In the genomic region with DNA sequence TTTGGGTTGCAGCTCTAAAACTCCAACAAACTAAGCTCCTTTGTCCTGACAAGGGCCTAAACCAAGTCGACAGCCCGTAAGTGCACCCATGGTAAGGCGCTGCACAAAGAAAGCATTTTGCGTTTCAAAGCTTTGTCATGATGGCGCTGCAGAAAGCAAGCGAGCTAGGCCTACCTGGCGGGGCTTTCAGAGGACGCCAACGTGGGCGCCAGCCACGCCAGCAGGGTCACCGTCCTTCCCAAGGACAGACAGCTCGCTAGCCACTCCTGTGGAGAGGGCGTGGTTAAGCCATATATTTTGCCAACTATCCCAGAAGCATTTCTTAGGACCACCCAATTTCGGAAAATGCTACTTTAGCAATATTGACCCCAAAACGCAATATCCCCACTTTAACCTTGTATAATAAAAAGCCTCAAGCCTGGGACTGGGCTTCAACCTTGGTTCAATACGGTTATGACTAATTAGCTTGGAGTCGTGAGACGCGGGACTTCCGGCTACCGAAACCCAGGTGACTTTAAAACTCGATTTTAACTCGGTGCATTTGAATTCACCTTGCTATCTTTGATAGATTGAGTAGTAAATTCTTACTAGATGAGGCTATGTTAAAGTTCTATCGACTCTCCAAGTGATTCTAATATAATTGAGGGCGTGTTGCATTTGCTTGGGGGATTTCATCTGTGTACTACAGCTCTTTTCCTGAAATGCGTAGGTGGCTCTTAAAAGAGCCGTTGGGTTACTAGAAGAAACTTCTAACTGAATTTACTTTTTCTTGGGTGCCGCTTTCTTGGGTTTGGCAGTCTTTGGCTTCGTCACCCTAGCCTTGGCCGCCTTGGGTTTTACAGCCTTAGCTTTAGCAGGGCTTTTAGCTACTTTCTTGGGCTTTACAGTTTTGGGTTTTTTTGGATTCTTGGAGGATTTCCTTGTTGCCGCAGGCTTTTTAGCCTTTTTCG, we compare ENCODE assay signal across 10 cellular contexts. TPM values are rescaled to one million over a fixed set of nuclear protein-coding genes. Genes with fewer than 3 reads are reported as not detected.
DNase-seq lines count a peak whose midpoint lies in the region; ATAC-seq and TF ChIP-seq lines count a peak whose summit lies in the region.
"Had no signal": no experiment of that assay in that cellular context is flagged by ENCODE, and none has a peak within 500 bp of the region (broad histone marks: within the 10 kb centered on the region; RNA-seq: fewer than 3 reads in every experiment).

No MANE protein-coding gene starts in this region.

- no peaks in the 10 kb centered on the region for H3K27me3 ChIP-seq in mesendoderm (ENCODE audit: insufficient read depth, low read length, poor library complexity)
- no peaks in the 10 kb centered on the region for H3K27me3 ChIP-seq in upper lobe of left lung
- H3K27me3 ChIP-seq: BE2C, cardiac muscle cell had no signal

- no peak overlapping the region for H2BK15ac ChIP-seq in mesendoderm (replicated peaks; ENCODE audit: low read depth)

- H3K56ac ChIP-seq in mesendoderm (ENCODE audit: low read length), result peak overlapping the region; percentile 78

- H2AK5ac ChIP-seq in mesendoderm (ENCODE audit: low read length), result no peak overlapping the region

- H3K79me2 ChIP-seq in mesendoderm (ENCODE audit: control insufficient read depth, insufficient read depth, low read length), result no peaks in the 10 kb centered on the region

- peaks cover 0 to 1% of the 10 kb centered on the region in 2 donors for H3K36me3 Mint-ChIP-seq in activated T-cell treated with anti-CD3 and anti-CD28 coated beads, Interleukin-2, amount 50 U/mL, for 72 hours (ENCODE audit: insufficient read depth in 2 of 2)

- peak overlapping the region; percentile 15 for H2BK120ac ChIP-seq in mesendoderm (ENCODE audit: low read depth, low read length)

- H4K5ac ChIP-seq in mesendoderm (ENCODE audit: low read length), result no peak overlapping the region

- peak overlapping the region; percentile 96 for H4K8ac ChIP-seq in mesendoderm (ENCODE audit: low read depth, low read length)

- DNase-seq in activated T-cell treated with anti-CD3 and anti-CD28 coated beads, Interleukin-2, amount 50 U/mL, for 72 hours, result no peak
- DNase-seq in activated T-cell treated with anti-CD3 and anti-CD28 coated beads for 4 hours (no peak), dedifferentiated amniotic fluid mesenchymal stem cell (ENCODE audit: extremely low spot score) (peak; percentile 30), mesendoderm (peak; percentile 87), upper lobe of left lung (peak in 1 of 2 donors; percentile 85), hepatic stellate cell (ENCODE audit: low spot score) (no peak), DMS 273 treated with DMSO at 0.1 percent for 48 hours (lab: John Stamatoyannopoulos, UW) (no peak)
- DNase-seq: BE2C had no signal

- H3K27ac ChIP-seq in mesendoderm (ENCODE audit: low read depth, low read length) (peak overlapping the region; percentile 95), upper lobe of left lung (peak overlapping the region in 2 of 4 donors; percentile 3 to 68)
- H3K27ac ChIP-seq: cardiac muscle cell had no signal

- H3K4ac ChIP-seq in mesendoderm (ENCODE audit: low read depth, low read length), result peak overlapping the region; percentile 88

- no peak for TF ChIP-seq EP300 in upper lobe of left lung (IDR thresholded peaks at IDR 0.05)

- H3K4me1 ChIP-seq in mesendoderm (ENCODE audit: control insufficient read depth, low read depth, low read length) (peaks cover 2% of the 10 kb centered on the region), upper lobe of left lung (peaks cover 0 to 11% (median 4%) of the 10 kb centered on the region in 4 donors)

- H3K27ac Mint-ChIP-seq in activated T-cell treated with anti-CD3 and anti-CD28 coated beads, Interleukin-2, amount 50 U/mL, for 72 hours, result peak overlapping the region; percentile 93

- peak overlapping the region; percentile 47 for H3K4me2 ChIP-seq in mesendoderm (ENCODE audit: low read length)

- peak overlapping the region; percentile 91 to 95 for H3K4me3 Mint-ChIP-seq in activated T-cell treated with anti-CD3 and anti-CD28 coated beads, Interleukin-2, amount 50 U/mL, for 72 hours

- H3K18ac ChIP-seq in mesendoderm (ENCODE audit: low read length), result peak overlapping the region; percentile 98

- H3K9ac ChIP-seq in mesendoderm (ENCODE audit: low read length), result peak overlapping the region; percentile 88

- no peak overlapping the region for H3K23ac ChIP-seq in mesendoderm (ENCODE audit: low read length)

- peaks cover 35% of the 10 kb centered on the region for H3K4me1 Mint-ChIP-seq in activated T-cell treated with anti-CD3 and anti-CD28 coated beads, Interleukin-2, amount 50 U/mL, for 72 hours (ENCODE audit: low read depth)

- no CpG with 5 or more reads among the region's 33 CpGs for WGBS in mesendoderm (ENCODE audit: extremely low coverage, insufficient coverage, low lambda C conversion rate)
- WGBS in upper lobe of left lung, 2 donors, result 66 to 69% methylated on average over 27 to 33 of the region's 33 CpGs

- no peaks in the 10 kb centered on the region for H3K9me3 ChIP-seq in upper lobe of left lung
- H3K9me3 ChIP-seq: BE2C had no signal

- H3K4me3 ChIP-seq in mesendoderm (ENCODE audit: low read length) (peak overlapping the region; percentile 64), upper lobe of left lung (peak overlapping the region in 3 of 4 donors; percentile 28 to 44 (median 38))
- H3K4me3 ChIP-seq: cardiac muscle cell had no signal

- no peak for TF ChIP-seq CTCF in upper lobe of left lung (IDR thresholded peaks at IDR 0.05)

- ATAC-seq in activated T-cell treated with anti-CD3 and anti-CD28 coated beads, Interleukin-2, amount 50 U/mL, for 72 hours (replicated peaks in 1 of 2), result no peak
- no peak for ATAC-seq in upper lobe of left lung (ENCODE audit: low FRiP score in 2 of 2)
- ATAC-seq in HG03432 (IDR thresholded peaks at IDR 0.05; ENCODE audit: unreplicated experiment), result no peak

- no peak overlapping the region for H2BK5ac ChIP-seq in mesendoderm (ENCODE audit: low read length)

- H3K36me3 ChIP-seq in mesendoderm (ENCODE audit: control insufficient read depth, insufficient read depth, low read length) (no peaks in the 10 kb centered on the region), upper lobe of left lung (no peaks in the 10 kb centered on the region)
- H3K36me3 ChIP-seq: BE2C, cardiac muscle cell had no signal

- H3K79me1 ChIP-seq in mesendoderm (ENCODE audit: low read length), result no peaks in the 10 kb centered on the region

- no peaks in the 10 kb centered on the region for H3K27me3 Mint-ChIP-seq in activated T-cell treated with anti-CD3 and anti-CD28 coated beads, Interleukin-2, amount 50 U/mL, for 72 hours (ENCODE audit: low read depth)

- TF ChIP-seq POLR2A in upper lobe of left lung (IDR thresholded peaks at IDR 0.05), result no peak

- H3K9me3 Mint-ChIP-seq in activated T-cell treated with anti-CD3 and anti-CD28 coated beads, Interleukin-2, amount 50 U/mL, for 72 hours, result no peaks in the 10 kb centered on the region

RNA-seq across cellular contexts. Expression of gene TRIM38, which starts 54.0 kb away (rescaled TPM):
- 10 to 100 TPM; 21.3 to 39.9 TPM for total RNA-seq in activated T-cell treated with anti-CD3 and anti-CD28 coated beads, Interleukin-2, amount 50 U/mL, for 72 hours
- polyA plus RNA-seq in mesendoderm (2013, experiment 1 of 2), result 0.66 TPM
- polyA plus RNA-seq in mesendoderm (2013, experiment 2 of 2), result 0.55 TPM
- 10 to 100 TPM in 5 of 6 donors, 1 to 10 TPM in 1; 9.0 to 22.0 (median 14.7) TPM for total RNA-seq in upper lobe of left lung

Comparison
In these comparisons a context has a peak if more than half of its experiments do, and no peak if none do; other contexts are left out.
1. DNase-seq: peak in dedifferentiated amniotic fluid mesenchymal stem cell (single experiment) and mesendoderm (single experiment); none in activated T-cell treated with anti-CD3 and anti-CD28 coated beads, Interleukin-2, amount 50 U/mL, for 72 hours (0 of 2), activated T-cell treated with anti-CD3 and anti-CD28 coated beads for 4 hours (single experiment), hepatic stellate cell (single experiment) and DMS 273 treated with DMSO at 0.1 percent for 48 hours (single experiment).